33 cellular contexts compared by ENCODE assay signal in the genomic region with DNA sequence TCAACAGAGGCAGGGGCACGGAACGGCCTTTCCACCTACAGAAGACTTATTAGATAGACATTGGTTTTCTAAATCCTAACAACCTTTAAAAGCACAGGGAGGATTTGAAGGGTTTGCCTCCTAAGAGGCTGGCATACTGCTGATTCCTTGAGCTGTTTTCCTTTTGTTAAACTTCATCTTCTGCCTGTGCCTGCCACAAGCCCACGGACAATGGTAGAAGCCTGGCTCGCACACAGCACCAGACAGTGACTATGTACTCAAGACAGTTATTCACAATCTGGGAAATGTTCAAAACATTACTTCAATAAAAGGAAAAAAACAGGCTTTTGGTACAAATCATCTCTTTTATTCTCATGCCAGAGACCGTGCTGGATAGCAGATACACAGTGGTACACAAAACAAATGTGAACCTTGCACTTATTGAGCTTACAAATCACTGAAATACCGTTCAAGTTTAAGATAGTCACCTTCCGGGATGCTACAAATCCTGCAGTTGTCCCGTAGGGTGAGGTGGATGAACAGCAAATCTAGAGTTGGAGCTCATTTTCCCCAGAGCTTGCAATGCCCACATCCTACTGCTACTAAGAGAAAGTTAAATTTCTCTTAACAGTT.
"Had no signal": no experiment of that assay in that cellular context is flagged by ENCODE, and none has a peak within 500 bp of the region (broad histone marks: within the 10 kb centered on the region; RNA-seq: fewer than 3 reads in every experiment).

No MANE protein-coding gene starts in this region.

- H3K27ac ChIP-seq: adrenal gland, Peyer's patch, SJSA1, WERI-Rb-1 had no signal

- ATAC-seq: activated CD8-positive, alpha-beta T cell treated with anti-CD3 and anti-CD28 coated beads for 36 hours; activated naive CD4-positive, alpha-beta T cell treated with anti-CD3 and anti-CD28 coated beads, Interleukin-2, amount 50 U/mL, for 72 hours; PC-3 had no signal

- H3K27me3 Mint-ChIP-seq: activated CD4-positive, alpha-beta T cell treated with anti-CD3 and anti-CD28 coated beads, Interleukin-2, amount 10 ng/mL, durations not matched to agents 24 days and 14 days; activated CD8-positive, alpha-beta T cell treated with anti-CD3 and anti-CD28 coated beads for 36 hours; activated T-cell treated with anti-CD3 and anti-CD28 coated beads, Interleukin-2, amount 50 U/mL, for 24 hours; brain had no signal

- DNase-seq: activated CD4-positive, alpha-beta T cell treated with anti-CD3 and anti-CD28 coated beads, Interleukin-2, amount 10 ng/mL, durations not matched to agents 24 days and 14 days; activated CD4-positive, alpha-beta T cell treated with anti-CD3 and anti-CD28 coated beads, Interleukin-2, amount 50 U/mL, for 4 hours; activated CD8-positive, alpha-beta T cell treated with anti-CD3 and anti-CD28 coated beads for 36 hours; activated gamma-delta T cell treated with Interleukin-2 at 50 U/mL for 16 hours; activated naive CD4-positive, alpha-beta T cell treated with anti-CD3 and anti-CD28 coated beads for 36 hours; activated T-cell treated with anti-CD3 and anti-CD28 coated beads, Interleukin-2, amount 50 U/mL, for 24 hours; adrenal gland; caudate nucleus; Kasumi-1; KG1; MG63; NCI-H1048; NCI-H1105 treated with DMSO at 0.1 percent for 48 hours; NCI-H146; NCI-H187; NCI-H2029 treated with DMSO at 0.1 percent for 48 hours; NCI-H2107; NCI-H2171; NCI-H510A; NCI-H526; NCI-H748 treated with DMSO at 0.1 percent for 48 hours; NK-92 treated with Interleukin-12 subunit alpha and Interleukin-12 subunit beta, amount 100 ng/mL, for 24 hours; PC-3; Peyer's patch; RPMI8226; SHP77 treated with DMSO at 0.1 percent for 48 hours; SK-N-SH; T-helper 9 cell; WERI-Rb-1 had no signal

- H3K27me3 ChIP-seq: adrenal gland, MG63, Peyer's patch, SJSA1 had no signal

- H3K27ac Mint-ChIP-seq: activated CD4-positive, alpha-beta T cell treated with anti-CD3 and anti-CD28 coated beads, Interleukin-2, amount 10 ng/mL, durations not matched to agents 24 days and 14 days; activated CD8-positive, alpha-beta T cell treated with anti-CD3 and anti-CD28 coated beads for 36 hours; activated naive CD4-positive, alpha-beta T cell treated with anti-CD3 and anti-CD28 coated beads for 36 hours; activated naive CD4-positive, alpha-beta T cell treated with anti-CD3 and anti-CD28 coated beads, Interleukin-2, amount 50 U/mL, for 72 hours; activated T-cell treated with anti-CD3 and anti-CD28 coated beads, Interleukin-2, amount 50 U/mL, for 24 hours; brain; T-helper 1 cell treated with Interleukin-12 subunit alpha and Interleukin-12 subunit beta and Interleukin-4 antibody, amounts not matched to agents 30 μg/mL and 1 μg/mL, for 36 hours had no signal

- H3K4me3 ChIP-seq: adrenal gland, MG63, Peyer's patch, SJSA1 had no signal

- H3K36me3 ChIP-seq: adrenal gland, MG63, SJSA1, WERI-Rb-1 had no signal

- H3K9me3 ChIP-seq: adrenal gland, MG63, Peyer's patch, SJSA1, SK-N-SH had no signal

- H3K4me2 ChIP-seq: SK-N-SH had no signal

- H3K4me1 ChIP-seq: adrenal gland, Peyer's patch had no signal

- H3K9ac ChIP-seq: SK-N-SH had no signal

- H3K4me3 Mint-ChIP-seq: activated CD4-positive, alpha-beta T cell treated with anti-CD3 and anti-CD28 coated beads, Interleukin-2, amount 10 ng/mL, durations not matched to agents 24 days and 14 days; activated CD8-positive, alpha-beta T cell treated with anti-CD3 and anti-CD28 coated beads for 36 hours; activated naive CD4-positive, alpha-beta T cell treated with anti-CD3 and anti-CD28 coated beads for 36 hours; activated T-cell treated with anti-CD3 and anti-CD28 coated beads, Interleukin-2, amount 50 U/mL, for 24 hours; brain; T-helper 1 cell treated with Interleukin-12 subunit alpha and Interleukin-12 subunit beta and Interleukin-4 antibody, amounts not matched to agents 30 μg/mL and 1 μg/mL, for 36 hours had no signal

- H3K4me1 Mint-ChIP-seq: activated CD4-positive, alpha-beta T cell treated with anti-CD3 and anti-CD28 coated beads, Interleukin-2, amount 10 ng/mL, durations not matched to agents 24 days and 14 days had no signal
